ENCODE assay signal across 10 cellular contexts in the genomic region with DNA sequence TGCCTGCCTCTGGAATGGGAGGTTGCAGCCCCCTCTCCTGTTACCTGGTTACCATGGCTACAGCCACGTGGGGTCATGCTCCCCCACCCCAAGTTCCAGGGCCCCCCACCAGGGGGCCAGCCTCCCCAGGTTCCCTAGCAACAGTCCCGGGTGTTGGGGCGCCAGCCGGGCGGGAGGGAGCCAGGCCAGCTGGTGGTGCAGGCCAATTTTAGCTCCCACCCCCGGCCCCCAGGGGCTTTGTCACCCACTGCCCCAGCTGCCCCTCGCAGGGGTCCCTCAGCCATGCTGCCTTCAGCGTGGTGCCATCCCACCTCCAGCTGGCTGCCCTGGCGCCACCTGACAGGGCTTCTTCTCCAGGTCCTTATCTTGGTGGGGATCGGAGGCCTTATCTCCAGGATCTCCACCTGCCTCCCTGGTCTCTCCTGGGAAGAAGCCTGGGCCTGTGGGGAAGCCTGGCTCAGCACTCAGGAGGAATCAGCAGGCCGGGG. TPM values are rescaled to one million over a fixed set of nuclear protein-coding genes. Genes with fewer than 3 reads are reported as not detected.
A peak's percentile ranks its signal among the peaks of the same experiment; 100 is the strongest.
DNase-seq lines count a peak whose midpoint lies in the region; ATAC-seq and TF ChIP-seq lines count a peak whose summit lies in the region.
"Had no signal": no experiment of that assay in that cellular context is flagged by ENCODE, and none has a peak within 500 bp of the region (broad histone marks: within the 10 kb centered on the region; RNA-seq: fewer than 3 reads in every experiment).

No MANE protein-coding gene starts in this region.

- no peaks in the 10 kb centered on the region for H3K27me3 Mint-ChIP-seq in activated naive CD8-positive, alpha-beta T cell
- peaks cover 2% of the 10 kb centered on the region for H3K27me3 Mint-ChIP-seq in activated naive CD8-positive, alpha-beta T cell treated with anti-CD3 and anti-CD28 coated beads, Interleukin-2, amount 50 U/mL, for 24 hours
- peaks cover 0 to 4% of the 10 kb centered on the region in 2 donors for H3K27me3 Mint-ChIP-seq in stimulated activated naive B cell treated with anti-CD40 and anti-IgM and Interleukin-4, amounts not matched to agents 10 μg/mL and 1 μg/mL and 100 μg/mL, for 72 hours

- no peak for ATAC-seq in activated naive CD8-positive, alpha-beta T cell treated with anti-CD3 and anti-CD28 coated beads, Interleukin-2, amount 50 U/mL, for 24 hours
- no peak for ATAC-seq in stimulated activated naive B cell treated with anti-CD40 and anti-IgM and Interleukin-4, amounts not matched to agents 10 μg/mL and 1 μg/mL and 100 μg/mL, for 72 hours (replicated peaks)
- no peak for ATAC-seq in GM21360 (IDR thresholded peaks at IDR 0.05; ENCODE audit: unreplicated experiment)

- H3K79me2 ChIP-seq in fibroblast of lung (ENCODE audit: control insufficient read depth, insufficient read depth, low read length), result peaks cover 20% of the 10 kb centered on the region

- no peaks in the 10 kb centered on the region for H3K36me3 ChIP-seq in fibroblast of lung (ENCODE audit: control insufficient read depth, insufficient read depth, low read length)

- no peak overlapping the region for H3K27ac Mint-ChIP-seq in activated naive CD8-positive, alpha-beta T cell
- no peak overlapping the region for H3K27ac Mint-ChIP-seq in activated naive CD8-positive, alpha-beta T cell treated with anti-CD3 and anti-CD28 coated beads, Interleukin-2, amount 50 U/mL, for 24 hours
- peak overlapping the region; percentile 73 for H3K27ac Mint-ChIP-seq in stimulated activated naive B cell treated with anti-CD40 and anti-IgM and Interleukin-4, amounts not matched to agents 10 μg/mL and 1 μg/mL and 100 μg/mL, for 72 hours

- H3K27me3 ChIP-seq in fibroblast of lung (ENCODE audit: control insufficient read depth, insufficient read depth, low read length), result no peaks in the 10 kb centered on the region

- no peaks in the 10 kb centered on the region for H3K9me3 ChIP-seq in fibroblast of lung (ENCODE audit: control insufficient read depth, insufficient read depth, low read depth, low read length)

- H3K4me2 ChIP-seq in fibroblast of lung (ENCODE audit: extremely low read depth, insufficient read depth, low read length), result no peak overlapping the region

- no peak overlapping the region for H3K4me3 ChIP-seq in fibroblast of lung (replicated peaks in 1 of 4; ENCODE audit: control extremely low read depth in 1 of 4, insufficient read depth in 1 of 4, low read depth in 3 of 4, low read length in 4 of 4)

- no peak overlapping the region for H3K27ac ChIP-seq in fibroblast of lung (ENCODE audit: insufficient read depth, low read length)

- H3K4me1 Mint-ChIP-seq in activated naive CD8-positive, alpha-beta T cell (ENCODE audit: low read depth), result peaks cover 33% of the 10 kb centered on the region
- H3K4me1 Mint-ChIP-seq in activated naive CD8-positive, alpha-beta T cell treated with anti-CD3 and anti-CD28 coated beads, Interleukin-2, amount 50 U/mL, for 24 hours, result peaks cover 32% of the 10 kb centered on the region
- H3K4me1 Mint-ChIP-seq in stimulated activated naive B cell treated with anti-CD40 and anti-IgM and Interleukin-4, amounts not matched to agents 10 μg/mL and 1 μg/mL and 100 μg/mL, for 72 hours, result peaks cover 29 to 35% of the 10 kb centered on the region in 2 donors

- H2AFZ ChIP-seq in fibroblast of lung (ENCODE audit: low read length), result no peak overlapping the region

- peaks cover 2% of the 10 kb centered on the region for H3K4me1 ChIP-seq in fibroblast of lung (ENCODE audit: control insufficient read depth, extremely low read depth, insufficient read depth, low read length)

- no peaks in the 10 kb centered on the region for H3K36me3 Mint-ChIP-seq in activated naive CD8-positive, alpha-beta T cell
- no peaks in the 10 kb centered on the region for H3K36me3 Mint-ChIP-seq in activated naive CD8-positive, alpha-beta T cell treated with anti-CD3 and anti-CD28 coated beads, Interleukin-2, amount 50 U/mL, for 24 hours (ENCODE audit: low read depth)
- H3K36me3 Mint-ChIP-seq in stimulated activated naive B cell treated with anti-CD40 and anti-IgM and Interleukin-4, amounts not matched to agents 10 μg/mL and 1 μg/mL and 100 μg/mL, for 72 hours, result peaks cover 0 to 3% of the 10 kb centered on the region in 2 donors

- H3K4me3 Mint-ChIP-seq in activated naive CD8-positive, alpha-beta T cell, result peak overlapping the region; percentile 84
- no peak overlapping the region for H3K4me3 Mint-ChIP-seq in activated naive CD8-positive, alpha-beta T cell treated with anti-CD3 and anti-CD28 coated beads, Interleukin-2, amount 50 U/mL, for 24 hours
- no peak overlapping the region for H3K4me3 Mint-ChIP-seq in stimulated activated naive B cell treated with anti-CD40 and anti-IgM and Interleukin-4, amounts not matched to agents 10 μg/mL and 1 μg/mL and 100 μg/mL, for 72 hours

- no peaks in the 10 kb centered on the region for H3K9me3 Mint-ChIP-seq in activated naive CD8-positive, alpha-beta T cell (ENCODE audit: low read depth)
- H3K9me3 Mint-ChIP-seq in activated naive CD8-positive, alpha-beta T cell treated with anti-CD3 and anti-CD28 coated beads, Interleukin-2, amount 50 U/mL, for 24 hours, result no peaks in the 10 kb centered on the region
- H3K9me3 Mint-ChIP-seq in stimulated activated naive B cell treated with anti-CD40 and anti-IgM and Interleukin-4, amounts not matched to agents 10 μg/mL and 1 μg/mL and 100 μg/mL, for 72 hours, result no peaks in the 10 kb centered on the region

- peak; percentile 9 to 25 for TF ChIP-seq CTCF in fibroblast of lung (conservative IDR thresholded peaks at IDR 0.05 in 1 of 2, IDR thresholded peaks at IDR 0.05 in 1 of 2; ENCODE audit: low read depth in 1 of 2, low read length in 2 of 2)

- H4K20me1 ChIP-seq in fibroblast of lung (ENCODE audit: control insufficient read depth, extremely low read depth, insufficient read depth, low read length), result no peaks in the 10 kb centered on the region

- no peak overlapping the region for H3K9ac ChIP-seq in fibroblast of lung (ENCODE audit: insufficient read depth, low read length)

- no peak for DNase-seq in activated naive CD8-positive, alpha-beta T cell treated with anti-CD3 and anti-CD28 coated beads, Interleukin-2, amount 50 U/mL, for 24 hours
- DNase-seq in SK-N-DZ (ENCODE audit: low spot score) (peak; percentile 83), fibroblast of lung (ENCODE audit: low read depth in 2 of 2) (no peak), NCI-H2029 (lab: John Stamatoyannopoulos, UW) (no peak)
- no peak for DNase-seq in stimulated activated naive B cell treated with anti-CD40 and anti-IgM and Interleukin-4, amounts not matched to agents 10 μg/mL and 1 μg/mL and 100 μg/mL, for 72 hours
- DNase-seq in stimulated activated CD4-positive, alpha-beta T cell treated with anti-CD3 and anti-CD28 coated beads, Interleukin-12 subunit alpha, Interleukin-12 subunit beta, amount 100 ng/mL, for 4 hours, result no peak
- DNase-seq: SHP77 treated with DMSO at 0.1 percent for 48 hours had no signal

RNA-seq across cellular contexts. Expression of gene MARK4, which starts 3.0 kb away (rescaled TPM):
- 9.6 and 13.2 TPM in 2 replicates for polyA plus RNA-seq in SK-N-DZ (2014; cell fraction: cytosol; rRNA removed)
- 10.6 and 11.5 TPM in 2 replicates for polyA plus RNA-seq in SK-N-DZ (2014; cell fraction: nucleus; rRNA removed)
- 7.4 and 8.9 TPM in 2 replicates for total RNA-seq in fibroblast of lung
- 14.1 and 19.5 TPM in 2 replicates for polyA plus RNA-seq in fibroblast of lung
- 20.0 and 22.7 TPM in 2 replicates for polyA plus RNA-seq in fibroblast of lung (2012)
- polyA minus RNA-seq in fibroblast of lung (ENCODE audit: low replicate concordance), result 37.0 and 55.6 TPM in 2 replicates

RNA-seq across cellular contexts. Expression of gene EXOC3L2, which starts 8.9 kb away (rescaled TPM):
- not detected in 2 replicates for polyA plus RNA-seq in SK-N-DZ (2014; cell fraction: cytosol; rRNA removed)
- not detected in 2 replicates for polyA plus RNA-seq in SK-N-DZ (2014; cell fraction: nucleus; rRNA removed)
- under 0.01 TPM in 1 of 2 replicates, not detected in the other for total RNA-seq in fibroblast of lung
- not detected in 2 replicates for polyA plus RNA-seq in fibroblast of lung
- not detected in 2 replicates for polyA plus RNA-seq in fibroblast of lung (2012)
- 0.26 TPM in 1 of 2 replicates, not detected in the other for polyA minus RNA-seq in fibroblast of lung (ENCODE audit: low replicate concordance)
- total RNA-seq: frontal cortex had no signal
